In the genomic region with DNA sequence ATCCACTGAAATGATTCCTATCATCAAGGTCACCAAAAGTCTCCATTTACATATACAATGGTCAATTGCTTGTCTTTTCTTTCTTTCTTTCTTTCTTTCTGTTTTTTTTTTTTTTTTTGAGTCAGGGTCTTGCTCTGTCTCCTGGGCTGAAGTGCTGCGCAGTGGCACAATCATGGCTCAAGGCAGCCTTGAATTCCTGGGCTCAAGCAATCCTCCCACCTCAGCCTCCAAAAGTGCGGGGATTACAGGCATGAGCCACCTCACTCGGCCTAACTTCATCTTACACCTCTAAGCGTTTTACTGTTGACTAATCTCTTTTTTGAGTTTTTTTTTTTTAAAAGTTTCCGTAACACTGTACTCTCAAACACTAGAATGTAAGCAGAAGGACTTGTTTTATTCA, we compare ENCODE assay signal across 10 cellular contexts. TPM values are rescaled to one million over a fixed set of nuclear protein-coding genes. Genes with fewer than 3 reads are reported as not detected.
DNase-seq lines count a peak whose midpoint lies in the region; ATAC-seq and TF ChIP-seq lines count a peak whose summit lies in the region.
"Had no signal": no experiment of that assay in that cellular context is flagged by ENCODE, and none has a peak within 500 bp of the region (broad histone marks: within the 10 kb centered on the region; RNA-seq: fewer than 3 reads in every experiment).

No MANE protein-coding gene starts in this region.

- H3K4me1 ChIP-seq in fibroblast of lung (ENCODE audit: control insufficient read depth, extremely low read depth, insufficient read depth, low read length): peaks cover 2% of the 10 kb centered on the region
- H3K4me1 ChIP-seq in prostate gland (replicated peaks): no peaks in the 10 kb centered on the region

- H3K27ac ChIP-seq in SU-DHL-6 (ENCODE audit: low read depth, low read length) (no peak overlapping the region), fibroblast of lung (ENCODE audit: insufficient read depth, low read length) (no peak overlapping the region), prostate gland (peak overlapping the region; percentile 98)

- no peaks in the 10 kb centered on the region for H3K9me2 ChIP-seq in SU-DHL-6 (replicated peaks; ENCODE audit: insufficient read depth, low read length)

- peak overlapping the region; percentile 67 for H3K9ac ChIP-seq in SU-DHL-6 (ENCODE audit: low read length)
- H3K9ac ChIP-seq in fibroblast of lung (ENCODE audit: insufficient read depth, low read length): peak overlapping the region; percentile 83

- H3K79me2 ChIP-seq in SU-DHL-6 (ENCODE audit: insufficient read depth, low read length): peaks cover 32% of the 10 kb centered on the region
- peaks cover 14% of the 10 kb centered on the region for H3K79me2 ChIP-seq in fibroblast of lung (ENCODE audit: control insufficient read depth, insufficient read depth, low read length)

- no peaks in the 10 kb centered on the region for H4K20me1 ChIP-seq in SU-DHL-6 (ENCODE audit: low read depth, low read length)
- H4K20me1 ChIP-seq in fibroblast of lung (ENCODE audit: control insufficient read depth, extremely low read depth, insufficient read depth, low read length): no peaks in the 10 kb centered on the region

- no peak for TF ChIP-seq CTCF in SU-DHL-6 (IDR thresholded peaks at IDR 0.05; ENCODE audit: insufficient read depth, low read length, poor library complexity, severe bottlenecking)
- no peak for TF ChIP-seq CTCF in fibroblast of lung (conservative IDR thresholded peaks at IDR 0.05 in 1 of 2, IDR thresholded peaks at IDR 0.05 in 1 of 2; ENCODE audit: low read depth in 1 of 2, low read length in 2 of 2)
- TF ChIP-seq CTCF in prostate gland (IDR thresholded peaks at IDR 0.05): no peak

- H3F3A ChIP-seq in SU-DHL-6 (ENCODE audit: insufficient read depth): peaks cover 5% of the 10 kb centered on the region; the same call in 1 of the 2 replicates

- WGBS in prostate gland: 56% methylated on average over 5 of the region's 5 CpGs

- H3K9me3 ChIP-seq in SU-DHL-6 (ENCODE audit: insufficient read depth, low read length) (no peaks in the 10 kb centered on the region), fibroblast of lung (ENCODE audit: control insufficient read depth, insufficient read depth, low read depth, low read length) (no peaks in the 10 kb centered on the region), prostate gland (no peaks in the 10 kb centered on the region)

- H3K4me3 ChIP-seq in GM08714 (ENCODE audit: low read length) (peak overlapping the region; percentile 68), SU-DHL-6 (ENCODE audit: insufficient read depth, low read length, poor library complexity, severe bottlenecking) (peak overlapping the region; percentile 76), fibroblast of lung (replicated peaks in 1 of 4; ENCODE audit: control extremely low read depth in 1 of 4, insufficient read depth in 1 of 4, low read depth in 3 of 4, low read length in 4 of 4) (peak overlapping the region; percentile 70 to 100 (median 98)), prostate gland (peak overlapping the region; percentile 53 to 55)

- intact Hi-C loops in prostate gland (cut with DNase I): no loop called here

- H3K36me3 ChIP-seq in SU-DHL-6 (ENCODE audit: low read length): peaks cover 9% of the 10 kb centered on the region; the same call in 1 of the 2 replicates
- H3K36me3 ChIP-seq in fibroblast of lung (ENCODE audit: control insufficient read depth, insufficient read depth, low read length): peaks cover 3% of the 10 kb centered on the region
- no peaks in the 10 kb centered on the region for H3K36me3 ChIP-seq in prostate gland

- no peak for TF ChIP-seq POLR2A in prostate gland (IDR thresholded peaks at IDR 0.05)

- no peak overlapping the region for H2AFZ ChIP-seq in SU-DHL-6 (ENCODE audit: low read depth, low read length, severe bottlenecking)
- no peak overlapping the region for H2AFZ ChIP-seq in fibroblast of lung (ENCODE audit: low read length)

- DNase-seq in fibroblast of lung (ENCODE audit: low read depth in 2 of 2) (no peak), prostate gland (ENCODE audit: low spot score) (no peak), ureter (ENCODE audit: low spot score) (no peak), SIG-M5 (lab: John Stamatoyannopoulos, UW) (no peak)
- DNase-seq: hippocampal formation, NCI-H82 had no signal

- no peak for ATAC-seq in GM18511 (IDR thresholded peaks at IDR 0.05; ENCODE audit: unreplicated experiment)
- ATAC-seq in HG02642 (IDR thresholded peaks at IDR 0.05; ENCODE audit: poor library complexity, unreplicated experiment): no peak

- H3K4me2 ChIP-seq in SU-DHL-6 (ENCODE audit: low read depth, low read length, poor library complexity, severe bottlenecking): peak overlapping the region; percentile 80
- H3K4me2 ChIP-seq in fibroblast of lung (ENCODE audit: extremely low read depth, insufficient read depth, low read length): peak overlapping the region; percentile 95

- H3K27me3 ChIP-seq in SU-DHL-6 (ENCODE audit: low read length): no peaks in the 10 kb centered on the region
- no peaks in the 10 kb centered on the region for H3K27me3 ChIP-seq in fibroblast of lung (ENCODE audit: control insufficient read depth, insufficient read depth, low read length)
- H3K27me3 ChIP-seq in prostate gland (replicated peaks; ENCODE audit: insufficient read depth): no peaks in the 10 kb centered on the region

RNA-seq across cellular contexts. Expression of a gene that starts 0.9 kb away (rescaled TPM):
- total RNA-seq in fibroblast of lung (134 and 155 TPM in 2 replicates), prostate gland (10 to 100 TPM; 78.9 to 79.3 TPM), ureter (70.5 TPM)
- 206 and 210 TPM in 2 replicates for polyA plus RNA-seq in fibroblast of lung
- 151 and 185 TPM in 2 replicates for polyA plus RNA-seq in fibroblast of lung (2012)
- polyA minus RNA-seq in fibroblast of lung (ENCODE audit: low replicate concordance): 3.1 and 11.0 TPM in 2 replicates

RNA-seq across cellular contexts. Expression of a gene that starts 9.4 kb away (rescaled TPM):
- total RNA-seq in fibroblast of lung (47.3 and 75.5 TPM in 2 replicates), prostate gland (10 to 100 TPM; 16.2 to 26.2 TPM), ureter (30.5 TPM)
- polyA plus RNA-seq in fibroblast of lung: 31.0 and 37.9 TPM in 2 replicates
- polyA plus RNA-seq in fibroblast of lung (2012): 42.7 and 59.8 TPM in 2 replicates
- 29.1 and 43.6 TPM in 2 replicates for polyA minus RNA-seq in fibroblast of lung (ENCODE audit: low replicate concordance)

RNA-seq across cellular contexts. Expression of a gene that starts 25.7 kb away (rescaled TPM):
- 4.9 and 12.1 TPM in 2 replicates for total RNA-seq in fibroblast of lung
- polyA plus RNA-seq in fibroblast of lung: 11.9 and 18.0 TPM in 2 replicates
- 9.9 and 12.1 TPM in 2 replicates for polyA plus RNA-seq in fibroblast of lung (2012)
- polyA minus RNA-seq in fibroblast of lung (ENCODE audit: low replicate concordance): 2.4 and 5.9 TPM in 2 replicates
- total RNA-seq in prostate gland: 1 to 10 TPM; 8.5 to 8.6 TPM
- 4.1 TPM for total RNA-seq in ureter

RNA-seq across cellular contexts. Expression of a gene that starts 28.1 kb away (rescaled TPM):
- total RNA-seq in fibroblast of lung (9.5 and 10.4 TPM in 2 replicates), prostate gland (1 to 10 TPM; 6.3 to 7.2 TPM), ureter (13.6 TPM)
- polyA plus RNA-seq in fibroblast of lung: 10.2 and 11.0 TPM in 2 replicates
- polyA plus RNA-seq in fibroblast of lung (2012): 4.0 and 6.4 TPM in 2 replicates
- polyA minus RNA-seq in fibroblast of lung (ENCODE audit: low replicate concordance): 11.1 and 36.8 TPM in 2 replicates

RNA-seq across cellular contexts. Expression of a gene that starts 47.9 kb away (rescaled TPM):
- total RNA-seq in fibroblast of lung: 0.66 and 1.5 TPM in 2 replicates
- polyA plus RNA-seq in fibroblast of lung: 0.26 and 0.40 TPM in 2 replicates
- polyA plus RNA-seq in fibroblast of lung (2012): 0.31 and 0.64 TPM in 2 replicates
- polyA minus RNA-seq in fibroblast of lung (ENCODE audit: low replicate concordance): not detected in 2 replicates
- 10 to 100 TPM in 1 of 2 donors, not detected in 1; 16.9 TPM for total RNA-seq in prostate gland
- total RNA-seq in ureter: 1.2 TPM

Comparison
In these comparisons a context has a peak if more than half of its experiments do, and no peak if none do; other contexts are left out.
1. H3K27ac ChIP-seq: peak in prostate gland (2 of 2); none in SU-DHL-6 (single experiment) and fibroblast of lung (single experiment).
2. Peak in every context shown above with its lines, with median percentiles within 50 percentile points of each other: H3K4me3 ChIP-seq.